ENCODE assay signal across 7 cellular contexts in genomic region chr16:30844346-30844670, GRCh38.
"Had no signal": no experiment of that assay in that cellular context is flagged by ENCODE, and none has a peak within 500 bp of the region (broad histone marks: within the 10 kb centered on the region; RNA-seq: fewer than 3 reads in every experiment).

No MANE protein-coding gene starts in this region.

- H3K27me3 ChIP-seq: gastroesophageal sphincter, tibial artery had no signal

- H3K27me3 Mint-ChIP-seq: dendritic cell treated with granulocyte-macrophage colony-stimulating factor and Interleukin-4, amounts not matched to agents 40 ng/mL and 50 ng/mL, for 4 days had no signal

- H3K36me3 ChIP-seq: gastroesophageal sphincter, tibial artery had no signal

- H3K4me3 Mint-ChIP-seq: activated T-helper 1 cell treated with anti-CD3 and anti-CD28 coated beads, Interleukin-12 subunit alpha, Interleukin-12 subunit beta, Interleukin-2, Interleukin-4 antibody, amounts not matched to agents 30 ng/mL and 10 ng/mL and 1 ng/mL, durations not matched to agents 14 hours and 24 hours and 36 hours; dendritic cell treated with granulocyte-macrophage colony-stimulating factor and Interleukin-4, amounts not matched to agents 40 ng/mL and 50 ng/mL, for 4 days; neural crest cell had no signal

- FAIRE-seq: kidney had no signal

- H3K9me3 ChIP-seq: gastroesophageal sphincter, tibial artery had no signal

- H3K9me3 Mint-ChIP-seq: activated T-helper 1 cell treated with anti-CD3 and anti-CD28 coated beads, Interleukin-12 subunit alpha, Interleukin-12 subunit beta, Interleukin-2, Interleukin-4 antibody, amounts not matched to agents 30 ng/mL and 10 ng/mL and 1 ng/mL, durations not matched to agents 14 hours and 24 hours and 36 hours; dendritic cell treated with granulocyte-macrophage colony-stimulating factor and Interleukin-4, amounts not matched to agents 40 ng/mL and 50 ng/mL, for 4 days had no signal

- DNase-seq: left ventricle myocardium superior had no signal
